In the genomic region with DNA sequence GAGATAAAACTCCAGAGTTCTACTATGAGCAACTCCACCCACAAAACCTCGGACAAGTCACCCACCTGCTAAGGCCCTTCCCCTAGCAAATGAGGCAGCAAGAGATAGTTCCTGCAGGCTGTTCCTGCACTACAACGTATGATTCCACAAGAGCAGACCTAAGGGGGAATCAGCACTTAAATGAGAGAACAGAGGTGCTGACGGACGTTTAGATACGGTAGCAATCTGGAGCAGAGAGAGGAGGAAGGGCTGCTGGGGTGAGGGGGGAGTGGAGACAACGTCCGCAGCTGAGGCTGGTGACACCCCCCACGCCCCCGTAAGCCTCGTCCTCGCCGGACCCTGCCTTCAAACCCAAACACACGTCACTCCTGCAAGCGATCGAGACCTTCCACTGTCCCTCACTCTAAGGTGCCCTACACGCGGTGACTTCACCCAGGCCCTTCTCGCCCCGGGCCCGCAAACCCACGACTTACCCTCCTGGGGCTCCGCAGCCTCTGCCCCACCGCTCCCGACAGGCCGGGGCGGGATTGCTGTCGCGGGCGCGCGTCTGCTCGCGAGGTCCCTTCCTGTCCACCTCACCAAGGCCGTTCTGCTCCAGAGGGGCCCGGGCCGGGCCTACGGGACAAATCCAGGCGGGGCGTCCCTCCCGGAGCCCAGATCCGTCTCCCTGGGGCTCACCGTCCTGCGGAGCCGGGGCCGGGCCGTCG, we compare ENCODE assay signal across 1 cellular context.
A peak's percentile ranks its signal among the peaks of the same experiment; 100 is the strongest.
TF ChIP-seq lines count a peak whose summit lies in the region.

No MANE protein-coding gene starts in this region.

TF ChIP-seq in HepG2, 621 proteins besides CTCF, POLR2A, EP300 and RAD21 (continues in another document):
- TF ChIP-seq MEIS2 (CRISPR knock-in tag; IDR thresholded peaks at IDR 0.05), result peak; percentile 14; the same call in 1 of the 2 replicates
- no peak for TF ChIP-seq ZNF644 (CRISPR knock-in tag; IDR thresholded peaks at IDR 0.05; ENCODE audit: low read depth)
- TF ChIP-seq, protein P1, sequence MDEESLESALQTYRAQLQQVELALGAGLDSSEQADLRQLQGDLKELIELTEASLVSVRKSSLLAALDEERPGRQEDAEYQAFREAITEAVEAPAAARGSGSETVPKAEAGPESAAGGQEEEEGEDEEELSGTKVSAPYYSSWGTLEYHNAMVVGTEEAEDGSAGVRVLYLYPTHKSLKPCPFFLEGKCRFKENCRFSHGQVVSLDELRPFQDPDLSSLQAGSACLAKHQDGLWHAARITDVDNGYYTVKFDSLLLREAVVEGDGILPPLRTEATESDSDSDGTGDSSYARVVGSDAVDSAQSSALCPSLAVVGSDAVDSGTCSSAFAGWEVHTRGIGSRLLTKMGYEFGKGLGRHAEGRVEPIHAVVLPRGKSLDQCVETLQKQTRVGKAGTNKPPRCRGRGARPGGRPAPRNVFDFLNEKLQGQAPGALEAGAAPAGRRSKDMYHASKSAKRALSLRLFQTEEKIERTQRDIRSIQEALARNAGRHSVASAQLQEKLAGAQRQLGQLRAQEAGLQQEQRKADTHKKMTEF (CRISPR knock-in tag; IDR thresholded peaks at IDR 0.05), result no peak
- TF ChIP-seq ZNF20 (CRISPR knock-in tag; IDR thresholded peaks at IDR 0.05), result no peak
- TF ChIP-seq ZFX (CRISPR knock-in tag; IDR thresholded peaks at IDR 0.05; ENCODE audit: low read depth), result no peak; the same call in 1 of the 2 replicates
- TF ChIP-seq, protein P2, sequence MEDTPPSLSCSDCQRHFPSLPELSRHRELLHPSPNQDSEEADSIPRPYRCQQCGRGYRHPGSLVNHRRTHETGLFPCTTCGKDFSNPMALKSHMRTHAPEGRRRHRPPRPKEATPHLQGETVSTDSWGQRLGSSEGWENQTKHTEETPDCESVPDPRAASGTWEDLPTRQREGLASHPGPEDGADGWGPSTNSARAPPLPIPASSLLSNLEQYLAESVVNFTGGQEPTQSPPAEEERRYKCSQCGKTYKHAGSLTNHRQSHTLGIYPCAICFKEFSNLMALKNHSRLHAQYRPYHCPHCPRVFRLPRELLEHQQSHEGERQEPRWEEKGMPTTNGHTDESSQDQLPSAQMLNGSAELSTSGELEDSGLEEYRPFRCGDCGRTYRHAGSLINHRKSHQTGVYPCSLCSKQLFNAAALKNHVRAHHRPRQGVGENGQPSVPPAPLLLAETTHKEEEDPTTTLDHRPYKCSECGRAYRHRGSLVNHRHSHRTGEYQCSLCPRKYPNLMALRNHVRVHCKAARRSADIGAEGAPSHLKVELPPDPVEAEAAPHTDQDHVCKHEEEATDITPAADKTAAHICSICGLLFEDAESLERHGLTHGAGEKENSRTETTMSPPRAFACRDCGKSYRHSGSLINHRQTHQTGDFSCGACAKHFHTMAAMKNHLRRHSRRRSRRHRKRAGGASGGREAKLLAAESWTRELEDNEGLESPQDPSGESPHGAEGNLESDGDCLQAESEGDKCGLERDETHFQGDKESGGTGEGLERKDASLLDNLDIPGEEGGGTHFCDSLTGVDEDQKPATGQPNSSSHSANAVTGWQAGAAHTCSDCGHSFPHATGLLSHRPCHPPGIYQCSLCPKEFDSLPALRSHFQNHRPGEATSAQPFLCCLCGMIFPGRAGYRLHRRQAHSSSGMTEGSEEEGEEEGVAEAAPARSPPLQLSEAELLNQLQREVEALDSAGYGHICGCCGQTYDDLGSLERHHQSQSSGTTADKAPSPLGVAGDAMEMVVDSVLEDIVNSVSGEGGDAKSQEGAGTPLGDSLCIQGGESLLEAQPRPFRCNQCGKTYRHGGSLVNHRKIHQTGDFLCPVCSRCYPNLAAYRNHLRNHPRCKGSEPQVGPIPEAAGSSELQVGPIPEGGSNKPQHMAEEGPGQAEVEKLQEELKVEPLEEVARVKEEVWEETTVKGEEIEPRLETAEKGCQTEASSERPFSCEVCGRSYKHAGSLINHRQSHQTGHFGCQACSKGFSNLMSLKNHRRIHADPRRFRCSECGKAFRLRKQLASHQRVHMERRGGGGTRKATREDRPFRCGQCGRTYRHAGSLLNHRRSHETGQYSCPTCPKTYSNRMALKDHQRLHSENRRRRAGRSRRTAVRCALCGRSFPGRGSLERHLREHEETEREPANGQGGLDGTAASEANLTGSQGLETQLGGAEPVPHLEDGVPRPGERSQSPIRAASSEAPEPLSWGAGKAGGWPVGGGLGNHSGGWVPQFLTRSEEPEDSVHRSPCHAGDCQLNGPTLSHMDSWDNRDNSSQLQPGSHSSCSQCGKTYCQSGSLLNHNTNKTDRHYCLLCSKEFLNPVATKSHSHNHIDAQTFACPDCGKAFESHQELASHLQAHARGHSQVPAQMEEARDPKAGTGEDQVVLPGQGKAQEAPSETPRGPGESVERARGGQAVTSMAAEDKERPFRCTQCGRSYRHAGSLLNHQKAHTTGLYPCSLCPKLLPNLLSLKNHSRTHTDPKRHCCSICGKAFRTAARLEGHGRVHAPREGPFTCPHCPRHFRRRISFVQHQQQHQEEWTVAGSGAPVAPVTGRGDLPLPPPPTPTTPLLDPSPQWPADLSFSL (CRISPR knock-in tag; IDR thresholded peaks at IDR 0.05), result no peak
- 0 out of 2 replicates have a peak, but pooled peaks have one; percentile 24 for TF ChIP-seq ZNF788 (CRISPR knock-in tag; IDR thresholded peaks at IDR 0.05; ENCODE audit: borderline replicate concordance)
- TF ChIP-seq MBD4 (IDR thresholded peaks at IDR 0.05; ENCODE audit: borderline replicate concordance, low read length), result no peak
- peak; percentile 69 for TF ChIP-seq ZNF605 (CRISPR knock-in tag; IDR thresholded peaks at IDR 0.05)
- no peak for TF ChIP-seq HNF4A (CRISPR knock-in tag; IDR thresholded peaks at IDR 0.05)
- TF ChIP-seq ZNF224 (CRISPR knock-in tag; IDR thresholded peaks at IDR 0.05), result no peak
- TF ChIP-seq, protein P3, sequence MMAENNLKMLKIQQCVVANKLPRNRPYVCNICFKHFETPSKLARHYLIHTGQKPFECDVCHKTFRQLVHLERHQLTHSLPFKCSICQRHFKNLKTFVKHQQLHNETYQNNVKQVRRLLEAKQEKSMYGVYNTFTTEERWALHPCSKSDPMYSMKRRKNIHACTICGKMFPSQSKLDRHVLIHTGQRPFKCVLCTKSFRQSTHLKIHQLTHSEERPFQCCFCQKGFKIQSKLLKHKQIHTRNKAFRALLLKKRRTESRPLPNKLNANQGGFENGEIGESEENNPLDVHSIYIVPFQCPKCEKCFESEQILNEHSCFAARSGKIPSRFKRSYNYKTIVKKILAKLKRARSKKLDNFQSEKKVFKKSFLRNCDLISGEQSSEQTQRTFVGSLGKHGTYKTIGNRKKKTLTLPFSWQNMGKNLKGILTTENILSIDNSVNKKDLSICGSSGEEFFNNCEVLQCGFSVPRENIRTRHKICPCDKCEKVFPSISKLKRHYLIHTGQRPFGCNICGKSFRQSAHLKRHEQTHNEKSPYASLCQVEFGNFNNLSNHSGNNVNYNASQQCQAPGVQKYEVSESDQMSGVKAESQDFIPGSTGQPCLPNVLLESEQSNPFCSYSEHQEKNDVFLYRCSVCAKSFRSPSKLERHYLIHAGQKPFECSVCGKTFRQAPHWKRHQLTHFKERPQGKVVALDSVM (CRISPR knock-in tag; IDR thresholded peaks at IDR 0.05), result no peak
- TF ChIP-seq, protein P4, sequence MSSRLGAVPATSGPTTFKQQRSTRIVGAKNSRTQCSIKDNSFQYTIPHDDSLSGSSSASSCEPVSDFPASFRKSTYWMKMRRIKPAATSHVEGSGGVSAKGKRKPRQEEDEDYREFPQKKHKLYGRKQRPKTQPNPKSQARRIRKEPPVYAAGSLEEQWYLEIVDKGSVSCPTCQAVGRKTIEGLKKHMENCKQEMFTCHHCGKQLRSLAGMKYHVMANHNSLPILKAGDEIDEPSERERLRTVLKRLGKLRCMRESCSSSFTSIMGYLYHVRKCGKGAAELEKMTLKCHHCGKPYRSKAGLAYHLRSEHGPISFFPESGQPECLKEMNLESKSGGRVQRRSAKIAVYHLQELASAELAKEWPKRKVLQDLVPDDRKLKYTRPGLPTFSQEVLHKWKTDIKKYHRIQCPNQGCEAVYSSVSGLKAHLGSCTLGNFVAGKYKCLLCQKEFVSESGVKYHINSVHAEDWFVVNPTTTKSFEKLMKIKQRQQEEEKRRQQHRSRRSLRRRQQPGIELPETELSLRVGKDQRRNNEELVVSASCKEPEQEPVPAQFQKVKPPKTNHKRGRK (CRISPR knock-in tag; IDR thresholded peaks at IDR 0.05), result no peak
- no peak for TF ChIP-seq ASH2L (IDR thresholded peaks at IDR 0.05; ENCODE audit: insufficient read length, low read depth, low read length)
- TF ChIP-seq TARDBP (CRISPR knock-in tag; IDR thresholded peaks at IDR 0.05), result no peak
- TF ChIP-seq, protein P5, sequence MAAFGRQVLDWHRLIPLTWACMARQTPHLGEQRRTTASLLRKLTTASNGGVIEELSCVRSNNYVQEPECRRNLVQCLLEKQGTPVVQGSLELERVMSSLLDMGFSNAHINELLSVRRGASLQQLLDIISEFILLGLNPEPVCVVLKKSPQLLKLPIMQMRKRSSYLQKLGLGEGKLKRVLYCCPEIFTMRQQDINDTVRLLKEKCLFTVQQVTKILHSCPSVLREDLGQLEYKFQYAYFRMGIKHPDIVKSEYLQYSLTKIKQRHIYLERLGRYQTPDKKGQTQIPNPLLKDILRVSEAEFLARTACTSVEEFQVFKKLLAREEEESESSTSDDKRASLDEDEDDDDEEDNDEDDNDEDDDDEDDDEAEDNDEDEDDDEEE (CRISPR knock-in tag; IDR thresholded peaks at IDR 0.05), result no peak
- TF ChIP-seq, protein P6, sequence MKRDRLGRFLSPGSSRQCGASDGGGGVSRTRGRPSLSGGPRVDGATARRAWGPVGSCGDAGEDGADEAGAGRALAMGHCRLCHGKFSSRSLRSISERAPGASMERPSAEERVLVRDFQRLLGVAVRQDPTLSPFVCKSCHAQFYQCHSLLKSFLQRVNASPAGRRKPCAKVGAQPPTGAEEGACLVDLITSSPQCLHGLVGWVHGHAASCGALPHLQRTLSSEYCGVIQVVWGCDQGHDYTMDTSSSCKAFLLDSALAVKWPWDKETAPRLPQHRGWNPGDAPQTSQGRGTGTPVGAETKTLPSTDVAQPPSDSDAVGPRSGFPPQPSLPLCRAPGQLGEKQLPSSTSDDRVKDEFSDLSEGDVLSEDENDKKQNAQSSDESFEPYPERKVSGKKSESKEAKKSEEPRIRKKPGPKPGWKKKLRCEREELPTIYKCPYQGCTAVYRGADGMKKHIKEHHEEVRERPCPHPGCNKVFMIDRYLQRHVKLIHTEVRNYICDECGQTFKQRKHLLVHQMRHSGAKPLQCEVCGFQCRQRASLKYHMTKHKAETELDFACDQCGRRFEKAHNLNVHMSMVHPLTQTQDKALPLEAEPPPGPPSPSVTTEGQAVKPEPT (CRISPR knock-in tag; IDR thresholded peaks at IDR 0.05; ENCODE audit: low read depth), result no peak
- TF ChIP-seq MAFK (conservative IDR thresholded peaks at IDR 0.05 in 1 of 2, IDR thresholded peaks at IDR 0.05 in 1 of 2; ENCODE audit: low read length in 2 of 2), result no peak
- peak; percentile 59; the same call in 1 of the 2 replicates for TF ChIP-seq ZNF225 (CRISPR knock-in tag; IDR thresholded peaks at IDR 0.05)
- TF ChIP-seq ZNF382 (CRISPR knock-in tag; IDR thresholded peaks at IDR 0.05; ENCODE audit: borderline replicate concordance), result no peak
- TF ChIP-seq GABPA (IDR thresholded peaks at IDR 0.05; ENCODE audit: low read depth, low read length), result no peak
- no peak for TF ChIP-seq GABPA (CRISPR knock-in tag; IDR thresholded peaks at IDR 0.05; ENCODE audit: low read depth)
- no peak for TF ChIP-seq ZMYM2 (CRISPR knock-in tag; IDR thresholded peaks at IDR 0.05)
- TF ChIP-seq SIN3A (IDR thresholded peaks at IDR 0.05; ENCODE audit: borderline replicate concordance, low read depth, low read length), result peak; percentile 20; the same call in 1 of the 2 replicates
- TF ChIP-seq NBN (conservative IDR thresholded peaks at IDR 0.05), result no peak
- TF ChIP-seq ZNF30 (CRISPR knock-in tag; IDR thresholded peaks at IDR 0.05), result no peak
- TF ChIP-seq KDM3A (CRISPR knock-in tag; IDR thresholded peaks at IDR 0.05; ENCODE audit: low read depth), result no peak
- TF ChIP-seq, protein P7, sequence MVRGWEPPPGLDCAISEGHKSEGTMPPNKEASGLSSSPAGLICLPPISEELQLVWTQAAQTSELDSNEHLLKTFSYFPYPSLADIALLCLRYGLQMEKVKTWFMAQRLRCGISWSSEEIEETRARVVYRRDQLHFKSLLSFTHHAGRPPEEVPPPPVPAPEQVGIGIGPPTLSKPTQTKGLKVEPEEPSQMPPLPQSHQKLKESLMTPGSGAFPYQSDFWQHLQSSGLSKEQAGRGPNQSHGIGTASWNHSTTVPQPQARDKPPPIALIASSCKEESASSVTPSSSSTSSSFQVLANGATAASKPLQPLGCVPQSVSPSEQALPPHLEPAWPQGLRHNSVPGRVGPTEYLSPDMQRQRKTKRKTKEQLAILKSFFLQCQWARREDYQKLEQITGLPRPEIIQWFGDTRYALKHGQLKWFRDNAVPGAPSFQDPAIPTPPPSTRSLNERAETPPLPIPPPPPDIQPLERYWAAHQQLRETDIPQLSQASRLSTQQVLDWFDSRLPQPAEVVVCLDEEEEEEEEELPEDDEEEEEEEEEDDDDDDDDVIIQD (CRISPR knock-in tag; IDR thresholded peaks at IDR 0.05; ENCODE audit: low read depth), result no peak
- TF ChIP-seq ZNF556 (CRISPR knock-in tag; IDR thresholded peaks at IDR 0.05; ENCODE audit: borderline replicate concordance), result no peak
- TF ChIP-seq ZNF549 (CRISPR knock-in tag; IDR thresholded peaks at IDR 0.05), result no peak
- TF ChIP-seq YEATS2 (CRISPR knock-in tag; IDR thresholded peaks at IDR 0.05; ENCODE audit: borderline replicate concordance), result no peak
- no peak for TF ChIP-seq ZNF564 (CRISPR knock-in tag; IDR thresholded peaks at IDR 0.05)
- no peak for TF ChIP-seq MAFG (CRISPR knock-in tag; IDR thresholded peaks at IDR 0.05)
- TF ChIP-seq, protein P8, sequence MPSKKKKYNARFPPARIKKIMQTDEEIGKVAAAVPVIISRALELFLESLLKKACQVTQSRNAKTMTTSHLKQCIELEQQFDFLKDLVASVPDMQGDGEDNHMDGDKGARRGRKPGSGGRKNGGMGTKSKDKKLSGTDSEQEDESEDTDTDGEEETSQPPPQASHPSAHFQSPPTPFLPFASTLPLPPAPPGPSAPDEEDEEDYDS (CRISPR knock-in tag; IDR thresholded peaks at IDR 0.05), result no peak
- no peak for TF ChIP-seq RFXANK (CRISPR knock-in tag; IDR thresholded peaks at IDR 0.05)
- TF ChIP-seq, protein P9, sequence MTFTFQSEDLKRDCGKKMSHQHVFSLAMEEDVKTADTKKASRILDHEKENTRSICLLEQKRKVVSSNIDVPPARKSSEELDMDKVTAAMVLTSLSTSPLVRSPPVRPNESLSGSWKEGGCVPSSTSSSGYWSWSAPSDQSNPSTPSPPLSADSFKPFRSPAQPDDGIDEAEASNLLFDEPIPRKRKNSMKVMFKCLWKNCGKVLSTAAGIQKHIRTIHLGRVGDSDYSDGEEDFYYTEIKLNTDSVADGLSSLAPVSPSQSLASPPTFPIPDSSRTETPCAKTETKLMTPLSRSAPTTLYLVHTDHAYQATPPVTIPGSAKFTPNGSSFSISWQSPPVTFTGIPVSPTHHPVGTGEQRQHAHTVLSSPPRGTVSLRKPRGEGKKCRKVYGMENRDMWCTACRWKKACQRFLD (CRISPR knock-in tag; IDR thresholded peaks at IDR 0.05; ENCODE audit: borderline replicate concordance), result no peak
- no peak for TF ChIP-seq ISL2 (CRISPR knock-in tag; IDR thresholded peaks at IDR 0.05)
- no peak for TF ChIP-seq ZBTB38 (CRISPR knock-in tag; IDR thresholded peaks at IDR 0.05)
- no peak for TF ChIP-seq ZFP36L2 (CRISPR knock-in tag; IDR thresholded peaks at IDR 0.05)
- no peak for TF ChIP-seq SYNCRIP (IDR thresholded peaks at IDR 0.05; ENCODE audit: insufficient read depth, low read depth, low read length)
